In genomic region chr12:110578522-110579238, GRCh38 we compare ENCODE assay signal across 10 cellular contexts. TPM values are rescaled to one million over a fixed set of nuclear protein-coding genes. Genes with fewer than 3 reads are reported as not detected.
DNase-seq lines count a peak whose midpoint lies in the region; ATAC-seq and TF ChIP-seq lines count a peak whose summit lies in the region.
"Had no signal": no experiment of that assay in that cellular context is flagged by ENCODE, and none has a peak within 500 bp of the region (broad histone marks: within the 10 kb centered on the region; RNA-seq: fewer than 3 reads in every experiment).

No MANE protein-coding gene starts in this region.

- intact Hi-C loops in breast epithelium (cut with DNase I; ENCODE audit: low total_unique reads): no loop called here

- no peak for DNase-seq in CD4-positive, CD25-positive, alpha-beta regulatory T cell
- no peak for DNase-seq in NB4 (ENCODE audit: low read depth)
- no peak for DNase-seq in breast epithelium (ENCODE audit: low spot score in 2 of 2)
- DNase-seq in naive B cell: no peak
- DNase-seq in NCI-H146 (lab: John Stamatoyannopoulos, UW): no peak
- DNase-seq in NCI-H1092 treated with DMSO at 0.1 percent for 48 hours (lab: John Stamatoyannopoulos, UW): no peak
- DNase-seq in AG20443 (ENCODE audit: low spot score): no peak
- DNase-seq: thyroid gland had no signal

- no peaks in the 10 kb centered on the region for H3K27me3 Mint-ChIP-seq in CD4-positive, CD25-positive, alpha-beta regulatory T cell
- H3K27me3 Mint-ChIP-seq in naive B cell: no peaks in the 10 kb centered on the region

- TF ChIP-seq CTCF in NB4 (IDR thresholded peaks at IDR 0.05; ENCODE audit: low read depth, low read length): no peak
- TF ChIP-seq CTCF in breast epithelium (IDR thresholded peaks at IDR 0.05): no peak

- no peaks in the 10 kb centered on the region for H3K36me3 Mint-ChIP-seq in CD4-positive, CD25-positive, alpha-beta regulatory T cell
- H3K36me3 Mint-ChIP-seq in naive B cell: no peaks in the 10 kb centered on the region

- H3K4me3 ChIP-seq in CD4-positive, CD25-positive, alpha-beta regulatory T cell (ENCODE audit: low read depth, low read length): peak overlapping the region; percentile 79
- H3K4me3 ChIP-seq in NB4 (ENCODE audit: low read depth, low read length): peak overlapping the region; percentile 33
- H3K4me3 ChIP-seq in breast epithelium: peak overlapping the region in 1 of 3 donors; percentile 9
- H3K4me3 ChIP-seq: cardiac muscle cell, thyroid gland had no signal

- H3K27me3 ChIP-seq in CD4-positive, CD25-positive, alpha-beta regulatory T cell (ENCODE audit: control insufficient read depth, insufficient read depth, low read length): no peaks in the 10 kb centered on the region
- H3K27me3 ChIP-seq in breast epithelium: no peaks in the 10 kb centered on the region
- H3K27me3 ChIP-seq: cardiac muscle cell, thyroid gland had no signal

- ATAC-seq in CD4-positive, CD25-positive, alpha-beta regulatory T cell (ENCODE audit: low read depth in 2 of 2): peak in 1 of 2 donors; percentile 12
- no peak for ATAC-seq in naive B cell (ENCODE audit: low read depth in 2 of 2)
- ATAC-seq in GM21360 (IDR thresholded peaks at IDR 0.05; ENCODE audit: unreplicated experiment): no peak

- no peaks in the 10 kb centered on the region for H3K9me3 ChIP-seq in CD4-positive, CD25-positive, alpha-beta regulatory T cell (ENCODE audit: control insufficient read depth in 2 of 2, low read length in 2 of 2)
- no peaks in the 10 kb centered on the region for H3K9me3 ChIP-seq in breast epithelium
- H3K9me3 ChIP-seq: thyroid gland had no signal

- peak overlapping the region; percentile 80 to 95 (median 94) for H3K4me3 Mint-ChIP-seq in CD4-positive, CD25-positive, alpha-beta regulatory T cell
- peak overlapping the region; percentile 52 to 96 (median 79) for H3K4me3 Mint-ChIP-seq in naive B cell

- H3K4me1 ChIP-seq in CD4-positive, CD25-positive, alpha-beta regulatory T cell (ENCODE audit: control insufficient read depth, insufficient read depth, low read length, poor library complexity, severe bottlenecking): peaks cover 75% of the 10 kb centered on the region
- peaks cover 0 to 6% of the 10 kb centered on the region in 2 donors for H3K4me1 ChIP-seq in breast epithelium

- TF ChIP-seq POLR2A in NB4 (IDR thresholded peaks at IDR 0.05; ENCODE audit: extremely low read depth, insufficient read length): no peak
- TF ChIP-seq POLR2A in breast epithelium (IDR thresholded peaks at IDR 0.05): no peak

- no peaks in the 10 kb centered on the region for H3K36me3 ChIP-seq in CD4-positive, CD25-positive, alpha-beta regulatory T cell (ENCODE audit: control insufficient read depth, insufficient read depth, low read length)
- H3K36me3 ChIP-seq in breast epithelium: no peaks in the 10 kb centered on the region
- H3K36me3 ChIP-seq: cardiac muscle cell, thyroid gland had no signal

- H3K27ac Mint-ChIP-seq in CD4-positive, CD25-positive, alpha-beta regulatory T cell: peak overlapping the region; percentile 93 to 98 (median 97)
- H3K27ac Mint-ChIP-seq in naive B cell: peak overlapping the region; percentile 39 to 94 (median 75)

- H3K4me1 Mint-ChIP-seq in CD4-positive, CD25-positive, alpha-beta regulatory T cell: peaks cover 19 to 83% (median 59%) of the 10 kb centered on the region in 4 donors
- H3K4me1 Mint-ChIP-seq in naive B cell: peaks cover 51 to 76% (median 66%) of the 10 kb centered on the region in 3 donors

- peak overlapping the region; percentile 86 for H3K27ac ChIP-seq in CD4-positive, CD25-positive, alpha-beta regulatory T cell (ENCODE audit: insufficient read depth, low read length, poor library complexity, severe bottlenecking)
- H3K27ac ChIP-seq in breast epithelium: peak overlapping the region; percentile 86 to 88

- H3K9me3 Mint-ChIP-seq in CD4-positive, CD25-positive, alpha-beta regulatory T cell: no peaks in the 10 kb centered on the region
- H3K9me3 Mint-ChIP-seq in naive B cell: no peaks in the 10 kb centered on the region

RNA-seq across cellular contexts. Expression of gene PPTC7, which starts 4.4 kb away (rescaled TPM):
- total RNA-seq in CD4-positive, CD25-positive, alpha-beta regulatory T cell: 42.3 TPM
- polyA plus RNA-seq in CD4-positive, CD25-positive, alpha-beta regulatory T cell: 10 to 100 TPM in 1 of 4 donors, 1 to 10 TPM in 3; 6.7 to 10.3 (median 8.4) TPM
- 10 to 100 TPM; 21.6 to 31.9 (median 26.7) TPM for total RNA-seq in breast epithelium
- polyA plus RNA-seq in naive B cell (ENCODE audit: low read depth in 6 of 6): 10 to 100 TPM in 5 of 6 donors, 1 to 10 TPM in 1; 7.1 to 21.3 (median 15.9) TPM

RNA-seq across cellular contexts. Expression of gene TCTN1, which starts 35.2 kb away (rescaled TPM):
- 1.6 TPM for total RNA-seq in CD4-positive, CD25-positive, alpha-beta regulatory T cell
- polyA plus RNA-seq in CD4-positive, CD25-positive, alpha-beta regulatory T cell: 1 to 10 TPM; 2.7 to 5.8 (median 4.0) TPM
- 10 to 100 TPM; 43.0 to 76.0 (median 56.3) TPM for total RNA-seq in breast epithelium
- 100 to 1,000 TPM in 1 of 6 donors, 10 to 100 TPM in 5; 52.8 to 109 (median 84.3) TPM for polyA plus RNA-seq in naive B cell (ENCODE audit: low read depth in 6 of 6)

Comparison
In these comparisons a context has a peak if more than half of its experiments do, and no peak if none do; other contexts are left out.
1. RNA of gene TCTN1, which starts 35.2 kb away (total RNA-seq): 43.0 to 76.0 TPM in breast epithelium; 1.6 TPM in CD4-positive, CD25-positive, alpha-beta regulatory T cell (single experiment); every median in the first group is over 10 times any median in the second.